ENCODE assay signal across 1 cellular context in genomic region chr1:30701266-30701650, GRCh38.
TF ChIP-seq lines count a peak whose summit lies in the region.

No MANE protein-coding gene starts in this region.

TF ChIP-seq in IMR-90, 13 proteins besides CTCF, POLR2A, EP300 and RAD21:
- TF ChIP-seq, protein P1, sequence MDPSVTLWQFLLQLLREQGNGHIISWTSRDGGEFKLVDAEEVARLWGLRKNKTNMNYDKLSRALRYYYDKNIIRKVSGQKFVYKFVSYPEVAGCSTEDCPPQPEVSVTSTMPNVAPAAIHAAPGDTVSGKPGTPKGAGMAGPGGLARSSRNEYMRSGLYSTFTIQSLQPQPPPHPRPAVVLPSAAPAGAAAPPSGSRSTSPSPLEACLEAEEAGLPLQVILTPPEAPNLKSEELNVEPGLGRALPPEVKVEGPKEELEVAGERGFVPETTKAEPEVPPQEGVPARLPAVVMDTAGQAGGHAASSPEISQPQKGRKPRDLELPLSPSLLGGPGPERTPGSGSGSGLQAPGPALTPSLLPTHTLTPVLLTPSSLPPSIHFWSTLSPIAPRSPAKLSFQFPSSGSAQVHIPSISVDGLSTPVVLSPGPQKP (IDR thresholded peaks at IDR 0.05; ENCODE audit: borderline replicate concordance, low read depth, low read length): no peak
- TF ChIP-seq CEBPB (IDR thresholded peaks at IDR 0.05; ENCODE audit: low read depth, low read length): no peak
